ENCODE assay signal across 15 cellular contexts in the genomic region with DNA sequence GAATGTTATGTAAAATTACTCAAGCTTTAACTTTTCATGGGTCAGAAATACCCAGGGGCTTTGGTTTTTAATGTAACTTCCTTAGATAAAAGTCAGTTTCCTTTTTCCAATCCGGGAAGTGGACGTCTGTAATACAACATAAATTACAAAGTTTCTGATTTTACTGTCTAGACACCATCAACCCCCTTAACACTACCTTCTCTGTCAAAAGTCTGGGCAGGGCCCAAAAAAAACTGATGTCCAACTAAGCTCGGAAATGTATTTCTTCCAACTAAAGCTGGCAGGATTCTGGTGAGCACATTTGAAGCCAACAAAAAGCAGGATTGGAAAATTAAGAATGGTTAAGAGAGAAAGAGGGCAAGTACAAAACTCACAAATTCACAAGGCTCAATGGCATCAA. TPM values are rescaled to one million over a fixed set of nuclear protein-coding genes. Genes with fewer than 3 reads are reported as not detected.
"Had no signal": no experiment of that assay in that cellular context is flagged by ENCODE, and none has a peak within 500 bp of the region (broad histone marks: within the 10 kb centered on the region; RNA-seq: fewer than 3 reads in every experiment).

No MANE protein-coding gene starts in this region.

- H3K27ac ChIP-seq: epithelial cell of prostate, ovary had no signal

- H3K27me3 ChIP-seq: ovary, tibial nerve had no signal

- DNase-seq: activated CD4-positive, alpha-beta memory T cell treated with anti-CD3 and anti-CD28 coated beads, Interleukin-2, amount 10 ng/mL, durations not matched to agents 7 days and 5 days; activated gamma-delta T cell; activated naive CD8-positive, alpha-beta T cell treated with anti-CD3 and anti-CD28 coated beads for 36 hours; activated T-cell treated with anti-CD3 and anti-CD28 coated beads, Interleukin-2, amount 50 U/mL, for 48 hours; effector CD8-positive, alpha-beta T cell; left colon; ovary; SHP77; stimulated activated CD4-positive, alpha-beta T cell treated with anti-CD3 and anti-CD28 coated beads, Interleukin-15, amount 100 ng/mL, for 24 hours; stimulated activated CD4-positive, alpha-beta T cell treated with anti-CD3 and anti-CD28 coated beads, Interleukin-4, amount 100 ng/mL, for 4 hours; stimulated activated naive CD8-positive, alpha-beta T cell treated with anti-CD3 and anti-CD28 coated beads, Interleukin-15, amount 100 ng/mL, for 72 hours had no signal

- H3K9me3 ChIP-seq: ovary, tibial nerve had no signal

- FAIRE-seq: bronchial epithelial cell, colon had no signal

- H3K4me3 ChIP-seq: ovary, tibial nerve had no signal

- H3K36me3 ChIP-seq: ovary, tibial nerve had no signal

- ATAC-seq: stimulated activated naive CD8-positive, alpha-beta T cell treated with anti-CD3 and anti-CD28 coated beads, Interleukin-15, amount 100 ng/mL, for 72 hours had no signal

RNA-seq across cellular contexts. Expression of gene DDAH1, which starts 24.4 kb away (rescaled TPM):
- total RNA-seq: activated CD4-positive, alpha-beta memory T cell treated with anti-CD3 and anti-CD28 coated beads, Interleukin-2, amount 10 ng/mL, durations not matched to agents 7 days and 5 days had no signal
